ENCODE assay signal across 14 cellular contexts in genomic region chr2:159010963-159011362, GRCh38. TPM values are rescaled to one million over a fixed set of nuclear protein-coding genes. Genes with fewer than 3 reads are reported as not detected.
DNase-seq lines count a peak whose midpoint lies in the region; ATAC-seq, FAIRE-seq and TF ChIP-seq lines count a peak whose summit lies in the region.
"Had no signal": no experiment of that assay in that cellular context is flagged by ENCODE, and none has a peak within 500 bp of the region (broad histone marks: within the 10 kb centered on the region; RNA-seq: fewer than 3 reads in every experiment).

No MANE protein-coding gene starts in this region.

- peaks cover 82% of the 10 kb centered on the region for H3K79me2 ChIP-seq in endothelial cell of umbilical vein (ENCODE audit: control insufficient read depth, insufficient read depth, low read length)

- TF ChIP-seq CTCF in endothelial cell of umbilical vein (IDR thresholded peaks at IDR 0.05; ENCODE audit: extremely low read depth in 1 of 2, insufficient read depth in 1 of 2, low read depth in 1 of 2, low read length in 2 of 2), result no peak
- TF ChIP-seq CTCF in omental fat pad (IDR thresholded peaks at IDR 0.05), result no peak
- TF ChIP-seq CTCF in ascending aorta (IDR thresholded peaks at IDR 0.05), result no peak

- no peak overlapping the region for H3K27ac ChIP-seq in endothelial cell of umbilical vein (ENCODE audit: insufficient read depth, low read depth, low read length)
- peak overlapping the region in 1 of 2 donors; percentile 73 for H3K27ac ChIP-seq in ascending aorta

- H3K4me1 Mint-ChIP-seq in effector memory CD8-positive, alpha-beta T cell (ENCODE audit: low read depth in 2 of 2), result peaks cover 0 to 4% of the 10 kb centered on the region in 2 donors
- H3K4me1 Mint-ChIP-seq: activated B cell treated with CpG ODN at 0.5 μM for 24 hours had no signal

- H3K9me3 Mint-ChIP-seq in effector memory CD8-positive, alpha-beta T cell, result peaks cover 5 to 14% of the 10 kb centered on the region in 2 donors

- peak; percentile 26 for ATAC-seq in omental fat pad (ENCODE audit: low FRiP score)
- ATAC-seq in effector memory CD8-positive, alpha-beta T cell (replicated peaks), result no peak
- ATAC-seq in GM19455 (IDR thresholded peaks at IDR 0.05; ENCODE audit: unreplicated experiment), result no peak
- ATAC-seq: sciatic nerve had no signal

- no peak overlapping the region for H3K4me3 Mint-ChIP-seq in effector memory CD8-positive, alpha-beta T cell
- H3K4me3 Mint-ChIP-seq: activated B cell treated with CpG ODN at 0.5 μM for 24 hours; T-helper 1 cell treated with Interleukin-12 subunit alpha and Interleukin-12 subunit beta and Interleukin-4 antibody, amounts not matched to agents 30 μg/mL and 1 μg/mL, for 36 hours had no signal

- dilution Hi-C loops in endothelial cell of umbilical vein (cut with MboI; ENCODE audit: extremely low pct_ligation_motif_present, low sequenced_read_pairs), result no loop called here

- peaks cover 7 to 28% of the 10 kb centered on the region in 2 donors for H3K27me3 Mint-ChIP-seq in effector memory CD8-positive, alpha-beta T cell

- CTCF ChIA-PET in endothelial cell of umbilical vein (lab: Charles Lee), result no interaction called here

- H3K4me1 ChIP-seq in endothelial cell of umbilical vein (ENCODE audit: control insufficient read depth, extremely low read depth, insufficient read depth, low read length) (peaks cover 9% of the 10 kb centered on the region), ascending aorta (peaks cover 0 to 25% of the 10 kb centered on the region in 2 donors)

- H3K9me3 ChIP-seq in endothelial cell of umbilical vein (replicated peaks; ENCODE audit: control insufficient read depth, insufficient read depth, low read length) (peaks cover 6% of the 10 kb centered on the region), ascending aorta (peaks cover 0 to 5% of the 10 kb centered on the region in 2 donors)

- intact Hi-C loops in endothelial cell of umbilical vein (cut with micrococcal nuclease), result no loop called here
- intact Hi-C loops in ascending aorta (cut with DNase I), result loop anchor here (2.0 to 10.0 kb wide), 2 partner anchors 42 to 106 kb away; partner anchors contain the start of gene TANC1

- no peak overlapping the region for H3K4me2 ChIP-seq in endothelial cell of umbilical vein (ENCODE audit: insufficient read depth, low read length)

- peak; percentile 15 for FAIRE-seq in H54 (lab: Jason Lieb, UNC)
- FAIRE-seq in endothelial cell of umbilical vein (lab: Jason Lieb, UNC), result peak; percentile 57

- peaks cover 0 to 8% of the 10 kb centered on the region in 2 experiments for H3K36me3 ChIP-seq in endothelial cell of umbilical vein (ENCODE audit: control insufficient read depth in 2 of 2, extremely low read depth in 1 of 2, insufficient read depth in 2 of 2, low read length in 2 of 2)
- H3K36me3 ChIP-seq in ascending aorta, result no peaks in the 10 kb centered on the region

- TF ChIP-seq POLR2A in H54 (IDR thresholded peaks at IDR 0.05; ENCODE audit: low read depth, low read length) (no peak), endothelial cell of umbilical vein (IDR thresholded peaks at IDR 0.05; ENCODE audit: low read depth, low read length) (no peak)

- POLR2A ChIA-PET in endothelial cell of umbilical vein (lab: Charles Lee), result no interaction called here

- no peaks in the 10 kb centered on the region for H3K36me3 Mint-ChIP-seq in effector memory CD8-positive, alpha-beta T cell (ENCODE audit: insufficient read depth)

- no TSS peak for BruUV-seq in endothelial cell of umbilical vein (replicated peaks; lab: Mats Ljungman, UMichigan)

- H3K9ac ChIP-seq in endothelial cell of umbilical vein (replicated peaks; ENCODE audit: extremely low read depth, insufficient read depth, low read length), result no peak overlapping the region

- H3K9me1 ChIP-seq in endothelial cell of umbilical vein (replicated peaks; ENCODE audit: control insufficient read depth, extremely low read depth, insufficient read depth, low read length), result no peaks in the 10 kb centered on the region

- H3K27ac Mint-ChIP-seq in effector memory CD8-positive, alpha-beta T cell, result no peak overlapping the region
- H3K27ac Mint-ChIP-seq: activated B cell treated with CpG ODN at 0.5 μM for 24 hours; T-helper 1 cell treated with Interleukin-12 subunit alpha and Interleukin-12 subunit beta and Interleukin-4 antibody, amounts not matched to agents 30 μg/mL and 1 μg/mL, for 36 hours had no signal

- no peak overlapping the region for H3K4me3 ChIP-seq in endothelial cell of umbilical vein (replicated peaks in 1 of 3; ENCODE audit: insufficient read depth in 1 of 3, low read depth in 1 of 3, low read length in 3 of 3)
- H3K4me3 ChIP-seq in ascending aorta, result no peak overlapping the region

- DNase-seq in H54 (ENCODE audit: insufficient read length, low spot score), result no peak
- peak; percentile 35 for DNase-seq in RPMI7951 (ENCODE audit: low read depth)
- DNase-seq in endothelial cell of umbilical vein (ENCODE audit: low read depth, low spot score), result peak; percentile 30
- no peak for DNase-seq in omental fat pad (ENCODE audit: low spot score)
- no peak for DNase-seq in ascending aorta (ENCODE audit: low spot score in 2 of 2)
- DNase-seq in effector memory CD8-positive, alpha-beta T cell, result no peak
- DNase-seq: activated B cell treated with CpG ODN at 0.5 μM for 24 hours; activated CD8-positive, alpha-beta memory T cell treated with anti-CD3 and anti-CD28 coated beads for 24 hours; NCI-H187; NCI-H345; occipital lobe had no signal

- H2AFZ ChIP-seq in endothelial cell of umbilical vein (ENCODE audit: low read depth, low read length), result no peak overlapping the region

- H4K20me1 ChIP-seq in endothelial cell of umbilical vein (replicated peaks; ENCODE audit: control insufficient read depth, extremely low read depth, insufficient read depth, low read length), result peaks cover 2% of the 10 kb centered on the region

- H3K27me3 ChIP-seq in endothelial cell of umbilical vein (ENCODE audit: control insufficient read depth in 2 of 2, insufficient read depth in 2 of 2, low read length in 2 of 2) (no peaks in the 10 kb centered on the region), ascending aorta (no peaks in the 10 kb centered on the region)

TF ChIP-seq in endothelial cell of umbilical vein, 7 proteins besides CTCF, POLR2A, EP300 and RAD21:
- TF ChIP-seq FOS (IDR thresholded peaks at IDR 0.05; ENCODE audit: borderline replicate concordance, insufficient read depth, low read length) (peak; percentile 17), JUN (IDR thresholded peaks at IDR 0.05; ENCODE audit: borderline replicate concordance, insufficient read depth, insufficient read length, low read depth) (peak; percentile 8), MAX (IDR thresholded peaks at IDR 0.05; ENCODE audit: insufficient read depth, insufficient read length) (no peak), EZH2 (IDR thresholded peaks at IDR 0.05; ENCODE audit: borderline replicate concordance, low read depth, low read length, severe bottlenecking) (no peak), POLR2AphosphoS5 (IDR thresholded peaks at IDR 0.05; ENCODE audit: insufficient read depth, low read depth, low read length) (no peak), MYC (IDR thresholded peaks at IDR 0.05; ENCODE audit: low read depth, low read length) (no peak)
TF ChIP-seq in endothelial cell of umbilical vein: peak in this region for 2.

RNA-seq across cellular contexts. Expression of gene TANC1, which starts 42.5 kb away (rescaled TPM):
- total RNA-seq in RPMI7951 (2014; rRNA removed; shearing (Covaris generic)), result 19.3 and 24.4 TPM in 2 replicates
- total RNA-seq in endothelial cell of umbilical vein (86.3 and 99.4 TPM in 2 replicates), omental fat pad (10 to 100 TPM; 26.4 to 72.5 (median 34.9) TPM), ascending aorta (45.4 TPM)
- 52.2 and 58.9 TPM in 2 replicates for polyA plus RNA-seq in endothelial cell of umbilical vein
- 38.4 and 43.3 TPM in 2 replicates for polyA plus RNA-seq in endothelial cell of umbilical vein (2011; cell fraction: cytosol; rRNA removed)
- 342 and 357 TPM in 2 replicates for polyA plus RNA-seq in endothelial cell of umbilical vein (2011; cell fraction: nucleus; rRNA removed)
- 36.0 and 42.9 TPM in 2 replicates for polyA plus RNA-seq in endothelial cell of umbilical vein (2012)
- polyA minus RNA-seq in endothelial cell of umbilical vein, result 200 and 209 TPM in 2 replicates
- polyA minus RNA-seq in endothelial cell of umbilical vein (2011; cell fraction: cytosol; rRNA and poly(A)+ RNA removed), result 28.9 TPM
- polyA minus RNA-seq in endothelial cell of umbilical vein (2011; cell fraction: nucleus; rRNA and poly(A)+ RNA removed), result 300 and 392 TPM in 2 replicates
- total RNA-seq: activated B cell treated with CpG ODN at 0.5 μM for 24 hours had no signal

Comparison
In these comparisons a context has a peak if more than half of its experiments do, and no peak if none do; other contexts are left out.
1. DNase-seq: peak in RPMI7951 (single experiment) and endothelial cell of umbilical vein (single experiment); none in H54 (single experiment), omental fat pad (single experiment), ascending aorta (0 of 2) and effector memory CD8-positive, alpha-beta T cell (0 of 3).